Comparison of ENCODE assay signal across 18 cellular contexts in genomic region chr3:56122911-56123310, GRCh38.
"Had no signal": no experiment of that assay in that cellular context is flagged by ENCODE, and none has a peak within 500 bp of the region (broad histone marks: within the 10 kb centered on the region; RNA-seq: fewer than 3 reads in every experiment).

No MANE protein-coding gene starts in this region.

- H3K27me3 ChIP-seq: heart left ventricle, neural progenitor cell, pancreas, suprapubic skin, thyroid gland, uterus had no signal

- H3K36me3 ChIP-seq: heart left ventricle, neural progenitor cell, pancreas, suprapubic skin, thyroid gland, uterus had no signal

- H3K4me1 ChIP-seq: pancreas, suprapubic skin, thyroid gland, uterus had no signal

- H3K4me3 ChIP-seq: coronary artery, heart left ventricle, neural progenitor cell, pancreas, smooth muscle cell, suprapubic skin, thyroid gland, uterus had no signal

- FAIRE-seq: frontal cortex, pancreas had no signal

- H3K9me3 ChIP-seq: heart left ventricle, pancreas, suprapubic skin, thyroid gland, uterus had no signal

- H3K27ac ChIP-seq: coronary artery, heart left ventricle, neural progenitor cell, pancreas, suprapubic skin, thyroid gland, uterus had no signal

- H3K9ac ChIP-seq: neural progenitor cell had no signal

- DNase-seq: effector CD4-positive, alpha-beta T cell; heart left ventricle; hippocampal formation; islet precursor cell; occipital lobe; pancreas; stimulated activated CD4-positive, alpha-beta T cell treated with anti-CD3 and anti-CD28 coated beads, Interleukin-2, amount 100 ng/mL, for 48 hours; stimulated activated naive CD4-positive, alpha-beta T cell treated with Interleukin-2 at 50 U/mL for 16 hours; thyroid gland; uterus had no signal

- ATAC-seq: heart left ventricle; left lobe of liver; natural killer cell treated with Interleukin-12 subunit alpha and Interleukin-12 subunit beta and Interleukin-15 and Interleukin-18, amount 100 ng/mL, for 72 hours; pancreas; right cardiac atrium had no signal
